ENCODE assay signal across 1 cellular context in genomic region chr16:17345043-17345442, GRCh38.
TF ChIP-seq lines count a peak whose summit lies in the region.

No MANE protein-coding gene starts in this region.

TF ChIP-seq in IMR-90, 13 proteins besides CTCF, POLR2A, EP300 and RAD21 (continued from another document):
- TF ChIP-seq NFE2L2 (IDR thresholded peaks at IDR 0.05; ENCODE audit: low read depth, low read length) = no peak
- no peak; the same call in 1 of the 2 replicates for TF ChIP-seq SMC3 (IDR thresholded peaks at IDR 0.05; ENCODE audit: low read depth, low read length)
- no peak for TF ChIP-seq BHLHE40 (IDR thresholded peaks at IDR 0.05; ENCODE audit: low read depth, low read length)
- TF ChIP-seq RCOR1 (IDR thresholded peaks at IDR 0.05; ENCODE audit: insufficient replicate concordance, low read length) = no peak
- TF ChIP-seq RFX5 (IDR thresholded peaks at IDR 0.05; ENCODE audit: low read depth, low read length) = no peak
- no peak; the same call in 1 of the 2 replicates for TF ChIP-seq MAFK (IDR thresholded peaks at IDR 0.05; ENCODE audit: low read depth, low read length)
- no peak for TF ChIP-seq USF2 (IDR thresholded peaks at IDR 0.05; ENCODE audit: low read depth, low read length)
